Comparison of ENCODE assay signal across 17 cellular contexts in genomic region chr21:43899307-43900077, GRCh38. TPM values are rescaled to one million over a fixed set of nuclear protein-coding genes. Genes with fewer than 3 reads are reported as not detected.
DNase-seq lines count a peak whose midpoint lies in the region; ATAC-seq, FAIRE-seq and TF ChIP-seq lines count a peak whose summit lies in the region.
"Had no signal": no experiment of that assay in that cellular context is flagged by ENCODE, and none has a peak within 500 bp of the region (broad histone marks: within the 10 kb centered on the region; RNA-seq: fewer than 3 reads in every experiment).

No MANE protein-coding gene starts in this region.

- TF ChIP-seq EP300 in sigmoid colon (IDR thresholded peaks at IDR 0.05): no peak

- H3K36me3 ChIP-seq in H7 (replicated peaks; ENCODE audit: control insufficient read depth, insufficient read depth, low read length) (no peaks in the 10 kb centered on the region), kidney (ENCODE audit: control insufficient read depth in 1 of 2, insufficient read depth in 2 of 2, low read length in 2 of 2) (no peaks in the 10 kb centered on the region), sigmoid colon (peaks cover 0 to 4% (median 0%) of the 10 kb centered on the region in 4 donors)

- H3K9ac ChIP-seq in kidney (ENCODE audit: low read length in 2 of 2): no peak overlapping the region
- H3K9ac ChIP-seq: KMS-11 had no signal

- H3K4me3 ChIP-seq in H7 (ENCODE audit: insufficient read depth, low read depth, low read length) (no peak overlapping the region), kidney (ENCODE audit: low read length in 2 of 2) (no peak overlapping the region), sigmoid colon (no peak overlapping the region)

- FAIRE-seq in kidney (lab: Jason Lieb, UNC): no peak
- FAIRE-seq: H1 had no signal

- WGBS in sigmoid colon, 2 donors: 94 to 95% methylated on average over 23 of the region's 23 CpGs

- TF ChIP-seq POLR2A in sigmoid colon (IDR thresholded peaks at IDR 0.05): no peak

- H3K27ac ChIP-seq in kidney (ENCODE audit: low read depth in 2 of 2, low read length in 2 of 2): no peak overlapping the region
- no peak overlapping the region for H3K27ac ChIP-seq in sigmoid colon
- H3K27ac ChIP-seq: KMS-11 had no signal

- intact Hi-C loops in kidney (cut with DNase I): no loop called here
- intact Hi-C loops in sigmoid colon (cut with DNase I): no loop called here

- no peaks in the 10 kb centered on the region for H3K27me3 ChIP-seq in H7 (ENCODE audit: control insufficient read depth, insufficient read depth, low read length)
- H3K27me3 ChIP-seq in sigmoid colon: no peaks in the 10 kb centered on the region

- DNase-seq in AG20443 (ENCODE audit: low spot score): peak; percentile 5
- DNase-seq in H7: peak; percentile 23
- peak; percentile 52 for DNase-seq in kidney
- DNase-seq in sigmoid colon: peak; percentile 44
- DNase-seq in NCI-H446 treated with DMSO at 0.1 percent for 48 hours (lab: John Stamatoyannopoulos, UW): no peak
- no peak for DNase-seq in epidermal melanocyte (ENCODE audit: insufficient read length, low spot score)
- DNase-seq: C1 segment of cervical spinal cord, DMS79 treated with DMSO at 0.1 percent for 48 hours, NCI-H1417, NCI-H187 treated with DMSO at 0.1 percent for 48 hours, NCI-H2227 treated with DMSO at 0.1 percent for 48 hours, NCI-H524, NCI-H82, OCI-M1 had no signal

- TF ChIP-seq CTCF in kidney (IDR thresholded peaks at IDR 0.05; ENCODE audit: borderline replicate concordance, extremely low read depth, insufficient read depth) (no peak), sigmoid colon (IDR thresholded peaks at IDR 0.05) (no peak)

- no peak for ATAC-seq in GM18868 (IDR thresholded peaks at IDR 0.05; ENCODE audit: unreplicated experiment)

- H3K4me1 ChIP-seq in kidney (ENCODE audit: control insufficient read depth in 1 of 2, insufficient read depth in 1 of 2, low read depth in 1 of 2, low read length in 2 of 2) (peaks cover 9 to 15% of the 10 kb centered on the region in 2 donors), sigmoid colon (peaks cover 0 to 13% (median 9%) of the 10 kb centered on the region in 4 donors)

- no peaks in the 10 kb centered on the region for H3K9me3 ChIP-seq in kidney (ENCODE audit: control insufficient read depth in 1 of 2, low read length in 2 of 2)
- H3K9me3 ChIP-seq in sigmoid colon: no peaks in the 10 kb centered on the region

RNA-seq across cellular contexts. Expression of gene AGPAT3, which starts 34.5 kb away (rescaled TPM):
- total RNA-seq in H7 (2014; rRNA removed; shearing (Covaris generic)): 9.2 and 11.4 TPM in 2 replicates
- total RNA-seq in kidney (86.2 TPM), sigmoid colon (10 to 100 TPM; 18.9 to 26.6 (median 19.8) TPM)
- polyA plus RNA-seq in kidney (ENCODE audit: insufficient read depth, low read depth, low replicate concordance) (40.3 TPM), sigmoid colon (10 to 100 TPM; 14.4 to 48.5 (median 33.3) TPM)

Comparison
In these comparisons a context has a peak if more than half of its experiments do, and no peak if none do; other contexts are left out.
1. DNase-seq: peak in AG20443 (single experiment), H7 (single experiment), kidney (single experiment) and sigmoid colon (single experiment); none in NCI-H446 treated with DMSO at 0.1 percent for 48 hours (single experiment) and epidermal melanocyte (single experiment).